In the genomic region with DNA sequence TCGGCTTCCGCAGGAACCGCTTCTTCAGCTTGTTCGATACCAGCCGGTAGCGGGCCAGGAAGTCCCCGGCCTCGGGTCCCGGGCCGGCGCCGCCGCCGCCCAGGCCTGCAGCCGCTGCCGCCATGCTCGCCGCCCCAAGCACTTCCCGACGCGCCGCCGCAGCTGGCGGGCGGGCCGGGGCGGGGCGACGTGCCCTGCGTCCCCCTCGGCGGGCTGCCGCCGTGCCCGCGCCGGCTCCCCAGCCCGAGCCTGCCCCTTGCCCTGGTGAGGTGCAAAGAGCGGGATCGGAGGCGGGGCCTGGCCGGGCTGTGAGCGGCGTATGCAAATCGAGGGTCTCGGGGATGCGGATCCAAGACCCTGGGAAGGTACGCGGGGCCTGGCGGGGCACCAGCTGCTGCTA, we compare ENCODE assay signal across 8 cellular contexts. TPM values are rescaled to one million over a fixed set of nuclear protein-coding genes. Genes with fewer than 3 reads are reported as not detected.
A peak's percentile ranks its signal among the peaks of the same experiment; 100 is the strongest.
DNase-seq lines count a peak whose midpoint lies in the region; ATAC-seq and TF ChIP-seq lines count a peak whose summit lies in the region.
"Not testable (repeated sequence)": the region's sequence is repeated elsewhere in the genome, so short reads cannot be mapped to it uniquely, and the experiment has no call there.

A gene (minus strand): TSS at position 144 of the 400 bp plus-strand sequence. CDS start 20 bp downstream, at position 124.

- POLR2A ChIA-PET in activated CD8-positive, alpha-beta memory T cell treated with anti-CD3 and anti-CD28 coated beads for 36 hours (lab: Charles Lee) = not testable (repeated sequence)

- TF ChIP-seq POLR2A in GM18505 (IDR thresholded peaks at IDR 0.05; ENCODE audit: borderline replicate concordance, extremely low read depth, insufficient read depth, insufficient read length) = not testable (repeated sequence)

- not testable (repeated sequence) for TF ChIP-seq CTCF in HFFc6 (IDR thresholded peaks at IDR 0.05)

- CTCF ChIA-PET in activated CD8-positive, alpha-beta memory T cell treated with anti-CD3 and anti-CD28 coated beads for 36 hours (lab: Charles Lee) = not testable (repeated sequence)

- intact Hi-C loops in right cardiac atrium (cut with DNase I) = not testable (repeated sequence)

- not testable (repeated sequence) for H3K4me1 ChIP-seq in right cardiac atrium (ENCODE audit: control insufficient read depth, insufficient read depth, low read length)

- not testable (repeated sequence) for H3K27me3 ChIP-seq in right cardiac atrium (ENCODE audit: control insufficient read depth, insufficient read depth)

- H3K4me3 Mint-ChIP-seq in HFFc6; stimulated activated effector memory CD8-positive, alpha-beta T cell treated with anti-CD3 and anti-CD28 coated beads, Interleukin-12 subunit alpha, Interleukin-12 subunit beta, amount 100 ng/mL, for 72 hours: not testable (repeated sequence)

- ATAC-seq in GM18505 (IDR thresholded peaks at IDR 0.05; ENCODE audit: unreplicated experiment) (peak; percentile 65), GM19452 (IDR thresholded peaks at IDR 0.05; ENCODE audit: unreplicated experiment) (peak; percentile 76), HG03064 (IDR thresholded peaks at IDR 0.05; ENCODE audit: low read depth, unreplicated experiment) (peak; percentile 70), HG03565 (IDR thresholded peaks at IDR 0.05; ENCODE audit: unreplicated experiment) (peak; percentile 54), right cardiac atrium (peak; percentile 88 to 89)
- ATAC-seq in stimulated activated effector memory CD8-positive, alpha-beta T cell treated with anti-CD3 and anti-CD28 coated beads, Interleukin-12 subunit alpha, Interleukin-12 subunit beta, amount 100 ng/mL, for 72 hours = peak; percentile 82

- not testable (repeated sequence) for H3K4me1 Mint-ChIP-seq in HFFc6 (ENCODE audit: low read depth); stimulated activated effector memory CD8-positive, alpha-beta T cell treated with anti-CD3 and anti-CD28 coated beads, Interleukin-12 subunit alpha, Interleukin-12 subunit beta, amount 100 ng/mL, for 72 hours

- H3K36me3 Mint-ChIP-seq in HFFc6 (ENCODE audit: low read depth); stimulated activated effector memory CD8-positive, alpha-beta T cell treated with anti-CD3 and anti-CD28 coated beads, Interleukin-12 subunit alpha, Interleukin-12 subunit beta, amount 100 ng/mL, for 72 hours: not testable (repeated sequence)

- DNase-seq in HFFc6; right cardiac atrium; stimulated activated effector memory CD8-positive, alpha-beta T cell treated with anti-CD3 and anti-CD28 coated beads, Interleukin-12 subunit alpha, Interleukin-12 subunit beta, amount 100 ng/mL, for 72 hours (ENCODE audit: low spot score in 2 of 2): not testable (repeated sequence)

- H3K9me3 Mint-ChIP-seq in HFFc6; stimulated activated effector memory CD8-positive, alpha-beta T cell treated with anti-CD3 and anti-CD28 coated beads, Interleukin-12 subunit alpha, Interleukin-12 subunit beta, amount 100 ng/mL, for 72 hours: not testable (repeated sequence)

- H3K27me3 Mint-ChIP-seq in HFFc6 (ENCODE audit: insufficient read depth) = not testable (repeated sequence)

- not testable (repeated sequence) for H3K4me3 ChIP-seq in right cardiac atrium (ENCODE audit: low read length)

- H3K27ac ChIP-seq in right cardiac atrium (ENCODE audit: low read length) = not testable (repeated sequence)

- WGBS in right cardiac atrium = no CpG with 5 or more reads among the region's 50 CpGs

- not testable (repeated sequence) for H3K9me3 ChIP-seq in right cardiac atrium (ENCODE audit: control insufficient read depth, low read length)

- not testable (repeated sequence) for H3K27ac Mint-ChIP-seq in HFFc6; stimulated activated effector memory CD8-positive, alpha-beta T cell treated with anti-CD3 and anti-CD28 coated beads, Interleukin-12 subunit alpha, Interleukin-12 subunit beta, amount 100 ng/mL, for 72 hours

RNA-seq across cellular contexts. Expression of the gene that starts here (rescaled TPM):
- total RNA-seq in HFFc6 (2021; fragmentation: NEBNext Ultra II Directional; extraction: Animal tissue kit (Norgen Biotek cat#: 25700)) = 10 to 100 TPM; 10.2 to 14.8 (median 12.9) TPM
- total RNA-seq in activated CD8-positive, alpha-beta memory T cell treated with anti-CD3 and anti-CD28 coated beads for 36 hours = 10 to 100 TPM; 10.4 to 12.2 TPM
- total RNA-seq in right cardiac atrium = 10 to 100 TPM in 1 of 4 donors, 1 to 10 TPM in 2, under 1 TPM in 1; 0.18 to 16.5 (median 7.0) TPM
- polyA plus RNA-seq in right cardiac atrium = 0.09 TPM
